ENCODE assay signal across 9 cellular contexts in genomic region chr3:140499114-140499757, GRCh38.
A peak's percentile ranks its signal among the peaks of the same experiment; 100 is the strongest.
DNase-seq lines count a peak whose midpoint lies in the region; ATAC-seq and TF ChIP-seq lines count a peak whose summit lies in the region.
"Had no signal": no experiment of that assay in that cellular context is flagged by ENCODE, and none has a peak within 500 bp of the region (broad histone marks: within the 10 kb centered on the region; RNA-seq: fewer than 3 reads in every experiment).

No MANE protein-coding gene starts in this region.

- H3K4me3 ChIP-seq in astrocyte of the cerebellum (ENCODE audit: low read depth, low read length) (no peak overlapping the region), ovary (no peak overlapping the region)

- TF ChIP-seq EP300 in ovary (IDR thresholded peaks at IDR 0.05): no peak

- intact Hi-C loops in ovary (cut with DNase I): no loop called here

- 32 to 63% (median 59%) methylated on average over 1 of the region's 1 CpG for WGBS in ovary, 3 donors

- H3K4me1 ChIP-seq in ovary (ENCODE audit: insufficient read depth): peaks cover 9% of the 10 kb centered on the region

- H3K36me3 ChIP-seq in ovary: no peaks in the 10 kb centered on the region

- no peaks in the 10 kb centered on the region for H3K9me3 ChIP-seq in ovary

- no peaks in the 10 kb centered on the region for H3K27me3 ChIP-seq in ovary

- ATAC-seq in left lobe of liver (peak; percentile 67), GM18519 (IDR thresholded peaks at IDR 0.05; ENCODE audit: low FRiP score, unreplicated experiment) (no peak)

- DNase-seq in DMS 273 (lab: John Stamatoyannopoulos, UW; ENCODE audit: unreplicated experiment): peak; percentile 66
- peak; percentile 40 for DNase-seq in NCI-H1105 (lab: John Stamatoyannopoulos, UW)
- DNase-seq in astrocyte of the cerebellum (ENCODE audit: low read depth): no peak
- DNase-seq in left lobe of liver (ENCODE audit: low spot score): no peak
- DNase-seq in ovary: no peak
- no peak for DNase-seq in cerebellar nuclear complex (lab: John Stamatoyannopoulos, UW)
- DNase-seq in D341Med (ENCODE audit: low spot score): no peak
- DNase-seq: cortex of kidney had no signal

- no peak overlapping the region for H3K27ac ChIP-seq in ovary

- TF ChIP-seq CTCF in astrocyte of the cerebellum (IDR thresholded peaks at IDR 0.05; ENCODE audit: low read depth, low read length, missing control alignments): peak; percentile 41
- TF ChIP-seq CTCF in ovary (IDR thresholded peaks at IDR 0.05): no peak

- in situ Hi-C loops in astrocyte of the cerebellum (cut with HindIII; ENCODE audit: low sequenced_read_pairs): no loop called here

- TF ChIP-seq POLR2A in ovary (IDR thresholded peaks at IDR 0.05): no peak

Comparison
In these comparisons a context has a peak if more than half of its experiments do, and no peak if none do; other contexts are left out.
1. DNase-seq: peak in DMS 273 (single experiment) and NCI-H1105 (single experiment); none in astrocyte of the cerebellum (single experiment), left lobe of liver (single experiment), ovary (0 of 5), cerebellar nuclear complex (0 of 2) and D341Med (single experiment).